ENCODE assay signal across 8 cellular contexts in genomic region chr1:154423303-154423987, GRCh38. TPM values are rescaled to one million over a fixed set of nuclear protein-coding genes. Genes with fewer than 3 reads are reported as not detected.
DNase-seq lines count a peak whose midpoint lies in the region; ATAC-seq and TF ChIP-seq lines count a peak whose summit lies in the region.

No MANE protein-coding gene starts in this region.

- no peak overlapping the region for H2BK120ac ChIP-seq in neuronal stem cell (ENCODE audit: low read depth, low read length)

- no peak overlapping the region for H4K91ac ChIP-seq in neuronal stem cell (ENCODE audit: low read depth, low read length, poor library complexity)

- H4K8ac ChIP-seq in neuronal stem cell (ENCODE audit: low read depth, low read length), result no peak overlapping the region

- no peak overlapping the region for H3K4ac ChIP-seq in neuronal stem cell (ENCODE audit: low read length)

- H3K9ac ChIP-seq in endodermal cell (ENCODE audit: extremely low read depth, low read length, poor library complexity, severe bottlenecking) (no peak overlapping the region), neuronal stem cell (ENCODE audit: low read depth, low read length, poor library complexity) (no peak overlapping the region)

- H3K27ac ChIP-seq in endodermal cell (ENCODE audit: low read depth, low read length) (peak overlapping the region; percentile 50), neuronal stem cell (replicated peaks; ENCODE audit: low read length) (no peak overlapping the region)

- H2BK5ac ChIP-seq in neuronal stem cell (ENCODE audit: low read length), result no peak overlapping the region

- H3K23ac ChIP-seq in neuronal stem cell (ENCODE audit: low read depth, low read length, poor library complexity), result no peak overlapping the region

- H3K4me2 ChIP-seq in neuronal stem cell (ENCODE audit: insufficient read depth, low read length, poor library complexity, severe bottlenecking), result no peak overlapping the region

- H3K9me3 Mint-ChIP-seq in endodermal cell, result no peaks in the 10 kb centered on the region

- H3K36me3 Mint-ChIP-seq in endodermal cell (ENCODE audit: low read depth), result no peaks in the 10 kb centered on the region

- no peaks in the 10 kb centered on the region for H3K36me3 ChIP-seq in endodermal cell (ENCODE audit: control insufficient read depth, insufficient read depth, low read length)
- no peaks in the 10 kb centered on the region for H3K36me3 ChIP-seq in neuronal stem cell (replicated peaks in 1 of 2; ENCODE audit: control insufficient read depth in 2 of 2, insufficient read depth in 2 of 2, low read length in 2 of 2)

- H3K4me1 ChIP-seq in endodermal cell (ENCODE audit: control insufficient read depth, insufficient read depth, low read length) (no peaks in the 10 kb centered on the region), neuronal stem cell (ENCODE audit: control insufficient read depth in 2 of 2, insufficient read depth in 1 of 2, low read depth in 1 of 2, low read length in 2 of 2) (peaks cover 11 to 22% of the 10 kb centered on the region in 2 donors)

- no peak for TF ChIP-seq CTCF in endodermal cell (conservative IDR thresholded peaks at IDR 0.05)

- no peak overlapping the region for H3K14ac ChIP-seq in neuronal stem cell (ENCODE audit: low read length)

- peak overlapping the region; percentile 83 for H2AFZ ChIP-seq in neuronal stem cell (ENCODE audit: low read length)

- no peak overlapping the region for H3K27ac Mint-ChIP-seq in endodermal cell

- H3K27me3 ChIP-seq in endodermal cell (ENCODE audit: control insufficient read depth, insufficient read depth, low read length, poor library complexity, severe bottlenecking) (no peaks in the 10 kb centered on the region), neuronal stem cell (ENCODE audit: control insufficient read depth in 3 of 3, insufficient read depth in 3 of 3, low read depth in 1 of 3, low read length in 3 of 3) (no peaks in the 10 kb centered on the region)

- H3K4me1 Mint-ChIP-seq in endodermal cell, result peaks cover 5% of the 10 kb centered on the region

- WGBS in endodermal cell (ENCODE audit: insufficient coverage in 1 of 2, insufficient read length in 1 of 2), 2 experiments, result 71 to 72% methylated on average over 5 of the region's 5 CpGs
- no CpG with 5 or more reads among the region's 5 CpGs for WGBS in neuronal stem cell (ENCODE audit: extremely low coverage in 2 of 2, insufficient read length in 2 of 2, insufficient replicate concordance in 1 of 2), 2 donors

- no peak overlapping the region for H2AK5ac ChIP-seq in neuronal stem cell (ENCODE audit: low read depth, low read length)

- H3K4me3 Mint-ChIP-seq in endodermal cell, result no peak overlapping the region

- H2BK12ac ChIP-seq in neuronal stem cell (ENCODE audit: low read length), result no peak overlapping the region

- H3K18ac ChIP-seq in neuronal stem cell (ENCODE audit: low read length), result no peak overlapping the region

- H3K9me3 ChIP-seq in endodermal cell (ENCODE audit: control insufficient read depth, low read length), result no peaks in the 10 kb centered on the region
- no peaks in the 10 kb centered on the region for H3K9me3 ChIP-seq in neuronal stem cell (replicated peaks in 1 of 2; ENCODE audit: control insufficient read depth in 2 of 2, insufficient read depth in 1 of 2, low read depth in 1 of 2, low read length in 2 of 2)

- no peak for ATAC-seq in HG03442 (IDR thresholded peaks at IDR 0.05; ENCODE audit: unreplicated experiment)

- H2BK15ac ChIP-seq in neuronal stem cell (ENCODE audit: low read length), result no peak overlapping the region

- H3K27me3 Mint-ChIP-seq in endodermal cell (ENCODE audit: insufficient read depth), result peaks cover 6% of the 10 kb centered on the region

- H3K4me3 ChIP-seq in endodermal cell (ENCODE audit: low read length) (no peak overlapping the region), neuronal stem cell (ENCODE audit: low read length in 2 of 2) (no peak overlapping the region)

- DNase-seq in AG20443 (ENCODE audit: low spot score) (peak; percentile 78), NCI-H2227 treated with DMSO at 0.1 percent for 48 hours (lab: John Stamatoyannopoulos, UW) (peak; percentile 25), endodermal cell (no peak), neuronal stem cell (ENCODE audit: low spot score) (no peak), KG1 (lab: John Stamatoyannopoulos, UW) (no peak), glomerular visceral epithelial cell (ENCODE audit: extremely low spot score) (no peak), NCI-H2029 (lab: John Stamatoyannopoulos, UW) (no peak)

- H3K79me1 ChIP-seq in neuronal stem cell (ENCODE audit: low read depth, low read length), result no peaks in the 10 kb centered on the region

RNA-seq across cellular contexts. Expression of gene IL6R, which starts 18.3 kb away (rescaled TPM):
- total RNA-seq in endodermal cell, result 1 to 10 TPM in 1 of 2 donors, under 1 TPM in 1; 0.77 to 1.0 TPM
- 0.50 TPM for polyA plus RNA-seq in endodermal cell (2013, experiment 1 of 2)
- polyA plus RNA-seq in endodermal cell (2013, experiment 2 of 2), result 0.25 TPM
- polyA plus RNA-seq in neuronal stem cell (2013, experiment 1 of 2), result 0.08 TPM
- polyA plus RNA-seq in neuronal stem cell (2013, experiment 2 of 2), result 0.10 TPM

Comparison
In these comparisons a context has a peak if more than half of its experiments do, and no peak if none do; other contexts are left out.
1. DNase-seq: peak in AG20443 (single experiment) and NCI-H2227 treated with DMSO at 0.1 percent for 48 hours (single experiment); none in endodermal cell (single experiment), neuronal stem cell (single experiment), KG1 (single experiment), glomerular visceral epithelial cell (single experiment) and NCI-H2029 (single experiment).